ENCODE assay signal across 8 cellular contexts in the genomic region with DNA sequence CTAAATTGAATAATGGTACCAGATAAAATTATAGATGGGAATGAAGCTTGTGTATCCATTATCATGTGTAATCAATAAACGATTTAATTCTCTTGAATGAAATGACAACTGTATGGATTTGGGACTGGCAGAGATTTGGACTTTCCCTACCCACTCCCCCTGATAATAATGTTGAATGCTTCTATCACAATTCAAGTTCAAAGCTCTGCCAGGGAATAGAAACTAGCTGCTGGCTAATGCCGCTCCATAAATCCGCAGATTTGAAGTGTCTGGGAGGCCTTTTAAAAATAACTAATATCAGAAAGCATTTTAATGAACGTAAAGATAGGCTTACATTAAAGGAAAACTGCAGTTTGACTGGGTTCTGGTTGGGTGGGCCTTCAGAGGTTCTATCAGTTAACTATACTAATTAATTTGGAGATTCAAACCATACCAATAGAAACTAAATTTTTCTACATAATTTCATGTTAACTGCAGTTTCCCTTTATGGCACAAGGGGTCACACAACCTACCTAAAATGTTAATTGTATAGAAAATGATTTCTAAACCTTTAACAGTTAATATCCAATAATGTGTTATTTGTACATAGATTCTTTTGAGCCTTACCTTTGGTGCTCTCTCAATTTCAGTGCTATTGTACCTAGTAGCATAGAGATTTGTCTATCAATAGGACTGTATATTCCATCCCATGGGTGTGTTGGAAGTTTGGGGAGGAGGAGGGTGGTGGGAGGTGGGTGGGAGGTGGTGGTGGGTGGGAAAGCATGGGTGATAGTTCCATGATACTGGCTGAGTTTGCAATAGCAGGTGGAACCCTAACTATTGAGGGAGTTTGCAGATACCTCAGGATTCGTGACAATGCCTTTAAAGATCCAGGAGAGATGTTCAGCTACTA. TPM values are rescaled to one million over a fixed set of nuclear protein-coding genes. Genes with fewer than 3 reads are reported as not detected.
DNase-seq lines count a peak whose midpoint lies in the region; ATAC-seq, FAIRE-seq and TF ChIP-seq lines count a peak whose summit lies in the region.

No MANE protein-coding gene starts in this region.

- no peak for ATAC-seq in HCT116
- ATAC-seq in GM21360 (IDR thresholded peaks at IDR 0.05; ENCODE audit: unreplicated experiment) = no peak

- H3K9me3 ChIP-seq in HCT116 (ENCODE audit: control insufficient read depth in 1 of 2, insufficient read depth in 1 of 2, low read depth in 1 of 2, low read length in 2 of 2) (no peaks in the 10 kb centered on the region), ascending aorta (no peaks in the 10 kb centered on the region), mesodermal cell (ENCODE audit: control insufficient read depth, low read length) (no peaks in the 10 kb centered on the region)

- peaks cover 55% of the 10 kb centered on the region for H4K20me1 ChIP-seq in HCT116 (ENCODE audit: insufficient read depth)

- no peak for FAIRE-seq in GM12891 (lab: Jason Lieb, UNC)

- H3K4me1 ChIP-seq in HCT116 (ENCODE audit: control insufficient read depth in 1 of 2, insufficient read depth in 2 of 2, low read length in 2 of 2) (peaks cover 11 to 65% of the 10 kb centered on the region in 2 experiments; a peak in 3 of 4 replicates), ascending aorta (peaks cover 5 to 38% of the 10 kb centered on the region in 2 donors), mesodermal cell (ENCODE audit: control insufficient read depth, insufficient read depth, low read length, poor library complexity, severe bottlenecking) (peaks cover 4% of the 10 kb centered on the region)

- RAD21 ChIA-PET in HCT116 (lab: Charles Lee; ENCODE audit: low non-redundant PET in 1 of 2, low total read pairs in 2 of 2, uncharacterized antibody in 2 of 2, unreplicated experiment in 2 of 2) = no interaction called here

- CTCF ChIA-PET in HCT116 (lab: Charles Lee) = interaction anchor here (0.5 to 2.0 kb wide), 4 partner anchors 9 to 85 kb away, joined by 3 to 10 read pairs (median 3); a partner anchor contains a TSS

- POLR2A ChIA-PET in HCT116 (lab: Charles Lee) = interaction anchor here (0.7 to 2.3 kb wide), 7 partner anchors 13 to 43 kb away, joined by 3 to 8 read pairs (median 4); a partner anchor contains a TSS

- H3K36me3 ChIP-seq in HCT116 (ENCODE audit: control insufficient read depth in 1 of 2, insufficient read depth in 2 of 2, low read length in 2 of 2) = peaks cover 42 to 64% of the 10 kb centered on the region in 2 experiments
- H3K36me3 ChIP-seq in ascending aorta = peaks cover 44 to 73% of the 10 kb centered on the region in 2 donors
- peaks cover 70% of the 10 kb centered on the region for H3K36me3 ChIP-seq in mesodermal cell (ENCODE audit: control insufficient read depth, insufficient read depth, low read length)

- H3K27ac ChIP-seq in HCT116 (ENCODE audit: low read depth, low read length) = 0 out of 2 replicates have a peak overlapping the region, but pooled peaks have one; percentile 16
- no peak overlapping the region for H3K27ac ChIP-seq in ascending aorta
- H3K27ac ChIP-seq in mesodermal cell (ENCODE audit: low read depth, low read length, severe bottlenecking) = peak overlapping the region; percentile 71
- no peak overlapping the region for H3K27ac ChIP-seq in substantia nigra (ENCODE audit: low read depth, low read length, poor library complexity, severe bottlenecking)

- DNase-seq in AG09309 (ENCODE audit: low read depth) (no peak), HCT116 (ENCODE audit: low read depth, low spot score) (no peak), ascending aorta (ENCODE audit: low spot score in 2 of 2) (no peak), GM12891 (ENCODE audit: insufficient read length, low spot score) (no peak), substantia nigra (lab: John Stamatoyannopoulos, UW) (no peak), NCI-H2196 treated with DMSO at 0.1 percent for 48 hours (lab: John Stamatoyannopoulos, UW; ENCODE audit: unreplicated experiment) (no peak)

- TF ChIP-seq RAD21 in HCT116 (IDR thresholded peaks at IDR 0.05; ENCODE audit: low read depth) = no peak

- TF ChIP-seq POLR2A in HCT116 (IDR thresholded peaks at IDR 0.05; ENCODE audit: borderline replicate concordance, extremely low read depth, insufficient read depth, insufficient read length) (no peak), GM12891 (IDR thresholded peaks at IDR 0.05; ENCODE audit: low read depth, low read length) (no peak; the same call in 1 of the 2 replicates)

- H3K4me3 ChIP-seq in AG09309 (ENCODE audit: control insufficient read depth, low read depth, low read length) = no peak overlapping the region
- H3K4me3 ChIP-seq in HCT116 (replicated peaks in 1 of 2; ENCODE audit: low read depth in 1 of 2, low read length in 2 of 2) = no peak overlapping the region
- peak overlapping the region in 1 of 2 donors; percentile 16 for H3K4me3 ChIP-seq in ascending aorta
- peak overlapping the region; percentile 18 for H3K4me3 ChIP-seq in mesodermal cell (ENCODE audit: extremely low read depth, insufficient read depth, low read length, poor library complexity, severe bottlenecking)

- H3K9me2 ChIP-seq in HCT116 (ENCODE audit: insufficient read depth) = no peaks in the 10 kb centered on the region

- no peak overlapping the region for H2AFZ ChIP-seq in HCT116 (ENCODE audit: low read depth, low read length, poor library complexity, severe bottlenecking)

- 83 to 100% methylated on average over 1 of the region's 5 CpGs for WGBS in mesodermal cell (ENCODE audit: insufficient coverage in 2 of 2), 2 experiments

- no peak overlapping the region for H3K4me2 ChIP-seq in HCT116 (ENCODE audit: low read length)

- TF ChIP-seq CTCF in AG09309 (IDR thresholded peaks at IDR 0.05; ENCODE audit: control insufficient read depth, insufficient read depth, low read depth, low read length, missing control alignments) (peak; percentile 26), HCT116 (IDR thresholded peaks at IDR 0.05 in 2 of 3, conservative IDR thresholded peaks at IDR 0.05 in 1 of 3; ENCODE audit: borderline replicate concordance in 1 of 3, insufficient read depth in 1 of 3, low read depth in 2 of 3, low read length in 2 of 3) (peak in 2 of 3 experiments; percentile 23 to 48; a peak in 2 of 6 replicates), ascending aorta (IDR thresholded peaks at IDR 0.05) (peak in 2 of 3 experiments; percentile 9 to 14)

- no peaks in the 10 kb centered on the region for H3K27me3 ChIP-seq in HCT116 (ENCODE audit: insufficient read depth, low read length)
- H3K27me3 ChIP-seq in ascending aorta = no peaks in the 10 kb centered on the region

- no peak overlapping the region for H3K9ac ChIP-seq in HCT116 (ENCODE audit: low read length)

- peaks cover 57% of the 10 kb centered on the region for H3K79me2 ChIP-seq in HCT116 (ENCODE audit: insufficient read depth, low read length)

- intact Hi-C loops in HCT116 (cut with micrococcal nuclease) (loop anchor here (2.0 kb wide), 1 partner anchor 73 kb away; no protein-coding TSS in a partner anchor), ascending aorta (cut with DNase I) (no loop called here)

- BruUV-seq in HCT116 (replicated peaks; lab: Mats Ljungman, UMichigan) = no TSS peak

TF ChIP-seq in HCT116, 20 proteins besides CTCF, POLR2A, EP300 and RAD21:
- no peak for TF ChIP-seq POLR2AphosphoS5 (IDR thresholded peaks at IDR 0.05; ENCODE audit: low read depth, low read length)

TF ChIP-seq in GM12891, 5 proteins besides CTCF, POLR2A, EP300 and RAD21:
- TF ChIP-seq POU2F2 (IDR thresholded peaks at IDR 0.05; ENCODE audit: low read depth, low read length) (no peak), SPI1 (IDR thresholded peaks at IDR 0.05; ENCODE audit: low read depth, low read length) (no peak), PAX5 (IDR thresholded peaks at IDR 0.05; ENCODE audit: insufficient read depth, low read length, severe bottlenecking) (no peak)
TF ChIP-seq in GM12891: peak in this region for 0.

RNA-seq across cellular contexts. Expression of a gene that starts 4.9 kb away (rescaled TPM):
- total RNA-seq in HCT116 (2021; ENCODE audit: unreplicated experiment) (1,878 TPM), ascending aorta (292 TPM)
- polyA plus RNA-seq in HCT116 (2012) = 1,517 and 1,973 TPM in 2 replicates
- polyA plus RNA-seq in mesodermal cell (2013, experiment 1 of 2) = 1,805 TPM
- polyA plus RNA-seq in mesodermal cell (2013, experiment 2 of 2) = 1,831 TPM
- polyA plus RNA-seq in GM12891 (2012; ENCODE audit: low read depth, missing spikeins) = 1,959 TPM

RNA-seq across cellular contexts. Expression of a gene that starts 5.5 kb away (rescaled TPM):
- 72.3 TPM for total RNA-seq in HCT116 (2021; ENCODE audit: unreplicated experiment)
- 9.7 and 16.1 TPM in 2 replicates for polyA plus RNA-seq in HCT116 (2012)
- total RNA-seq in ascending aorta = 19.4 TPM
- 70.9 TPM for polyA plus RNA-seq in mesodermal cell (2013, experiment 1 of 2)
- polyA plus RNA-seq in mesodermal cell (2013, experiment 2 of 2) = 64.6 TPM
- polyA plus RNA-seq in GM12891 (2012; ENCODE audit: low read depth, missing spikeins) = 19.7 TPM

RNA-seq across cellular contexts. Expression of a gene that starts 15.4 kb away (rescaled TPM):
- total RNA-seq in HCT116 (2021; ENCODE audit: unreplicated experiment) (1.3 TPM), ascending aorta (not detected)
- 0.69 and 0.81 TPM in 2 replicates for polyA plus RNA-seq in HCT116 (2012)
- 1.5 TPM for polyA plus RNA-seq in mesodermal cell (2013, experiment 1 of 2)
- polyA plus RNA-seq in mesodermal cell (2013, experiment 2 of 2) = 1.7 TPM
- not detected for polyA plus RNA-seq in GM12891 (2012; ENCODE audit: low read depth, missing spikeins)

RNA-seq across cellular contexts. Expression of a gene that starts 39.5 kb away (rescaled TPM):
- total RNA-seq in HCT116 (2021; ENCODE audit: unreplicated experiment) (191 TPM), ascending aorta (60.3 TPM)
- polyA plus RNA-seq in HCT116 (2012) = 169 and 175 TPM in 2 replicates
- 140 TPM for polyA plus RNA-seq in mesodermal cell (2013, experiment 1 of 2)
- polyA plus RNA-seq in mesodermal cell (2013, experiment 2 of 2) = 140 TPM
- 175 TPM for polyA plus RNA-seq in GM12891 (2012; ENCODE audit: low read depth, missing spikeins)

Comparison
In these comparisons a context has a peak if more than half of its experiments do, and no peak if none do; other contexts are left out.
1. H3K27ac ChIP-seq: peak in HCT116 (single experiment) and mesodermal cell (single experiment); none in ascending aorta (0 of 2) and substantia nigra (single experiment).
2. Peak in every context shown above with its lines, with median percentiles within 50 percentile points of each other: CTCF ChIP-seq.